8 cellular contexts compared by ENCODE assay signal in the genomic region with DNA sequence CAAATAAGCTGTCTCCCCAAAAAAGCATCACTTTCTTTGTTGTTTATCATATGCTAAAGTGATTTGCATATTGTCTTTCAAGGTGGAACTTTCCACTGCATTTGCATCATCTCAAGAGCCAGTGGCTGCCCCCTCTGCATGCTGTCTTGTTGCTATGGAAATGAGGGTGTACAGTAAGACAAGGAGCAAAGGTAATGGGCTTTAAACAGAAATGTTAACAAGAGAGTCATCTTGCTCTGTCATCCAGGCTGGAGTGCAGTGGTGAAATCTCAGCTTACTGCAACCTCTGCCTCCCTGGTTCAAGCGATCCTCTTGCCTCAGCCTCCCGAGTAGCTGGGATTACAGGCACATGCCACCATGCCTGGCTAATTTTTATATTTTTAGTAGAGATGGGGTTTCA.
A peak's percentile ranks its signal among the peaks of the same experiment; 100 is the strongest.
DNase-seq lines count a peak whose midpoint lies in the region; ATAC-seq and TF ChIP-seq lines count a peak whose summit lies in the region.
"Not testable (repeated sequence)": the region's sequence is repeated elsewhere in the genome, so short reads cannot be mapped to it uniquely, and the experiment has no call there.

No MANE protein-coding gene starts in this region.

- CTCF ChIA-PET in activated CD8-positive, alpha-beta T cell treated with anti-CD3 and anti-CD28 coated beads for 36 hours (lab: Charles Lee) = not testable (repeated sequence)

- not testable (repeated sequence) for H3K27me3 ChIP-seq in GM23338 (ENCODE audit: insufficient read depth); mesendoderm (ENCODE audit: insufficient read depth, low read length, poor library complexity)

- H3K23ac ChIP-seq in mesendoderm (ENCODE audit: low read length) = not testable (repeated sequence)

- H2BK15ac ChIP-seq in mesendoderm (replicated peaks; ENCODE audit: low read depth) = not testable (repeated sequence)

- not testable (repeated sequence) for TF ChIP-seq CTCF in GM23338 (conservative IDR thresholded peaks at IDR 0.05; ENCODE audit: low read depth in 2 of 2); activated CD8-positive, alpha-beta T cell treated with anti-CD3 and anti-CD28 coated beads for 36 hours (IDR thresholded peaks at IDR 0.05)

- POLR2A ChIA-PET in activated CD8-positive, alpha-beta T cell treated with anti-CD3 and anti-CD28 coated beads for 36 hours (lab: Charles Lee) = not testable (repeated sequence)

- WGBS in mesendoderm (ENCODE audit: extremely low coverage, insufficient coverage, low lambda C conversion rate) = no CpG with 5 or more reads among the region's 2 CpGs

- not testable (repeated sequence) for H3K79me1 ChIP-seq in mesendoderm (ENCODE audit: low read length)

- ATAC-seq in GM18519 (IDR thresholded peaks at IDR 0.05; ENCODE audit: low FRiP score, unreplicated experiment) (peak; percentile 62), GM19395 (IDR thresholded peaks at IDR 0.05; ENCODE audit: unreplicated experiment) (peak; percentile 90), HG03060 (IDR thresholded peaks at IDR 0.05; ENCODE audit: low read depth, unreplicated experiment) (peak; percentile 52), HG03575 (IDR thresholded peaks at IDR 0.05; ENCODE audit: extremely low read depth, insufficient number of reproducible peaks, low FRiP score, unreplicated experiment) (peak; percentile 77)
- ATAC-seq in GM23338; activated CD8-positive, alpha-beta T cell treated with anti-CD3 and anti-CD28 coated beads for 36 hours: not testable (repeated sequence)

- H3K9ac ChIP-seq in mesendoderm (ENCODE audit: low read length) = not testable (repeated sequence)

- H3K9me2 ChIP-seq in GM23338 (ENCODE audit: insufficient read depth) = not testable (repeated sequence)

- H3K4me2 ChIP-seq in GM23338; mesendoderm (ENCODE audit: low read length): not testable (repeated sequence)

- H3K36me3 ChIP-seq in GM23338 (ENCODE audit: insufficient read depth); mesendoderm (ENCODE audit: control insufficient read depth, insufficient read depth, low read length): not testable (repeated sequence)

- H2BK5ac ChIP-seq in mesendoderm (ENCODE audit: low read length) = not testable (repeated sequence)

- H4K20me1 ChIP-seq in GM23338 (replicated peaks; ENCODE audit: insufficient read depth) = not testable (repeated sequence)

- DNase-seq in DMS79 (lab: John Stamatoyannopoulos, UW) (peak; percentile 4), GM23338 (ENCODE audit: low spot score) (peak; percentile 21), mesendoderm (peak; percentile 60)
- peak; percentile 9 for DNase-seq in activated CD8-positive, alpha-beta T cell treated with anti-CD3 and anti-CD28 coated beads for 36 hours

- not testable (repeated sequence) for H3F3A ChIP-seq in GM23338 (replicated peaks; ENCODE audit: low read depth)

- H3K9me3 Mint-ChIP-seq in GM23338; activated CD8-positive, alpha-beta T cell treated with anti-CD3 and anti-CD28 coated beads for 36 hours: not testable (repeated sequence)

- not testable (repeated sequence) for H3K18ac ChIP-seq in mesendoderm (ENCODE audit: low read length)

- not testable (repeated sequence) for H4K8ac ChIP-seq in mesendoderm (ENCODE audit: low read depth, low read length)

- H3K27ac Mint-ChIP-seq in GM23338; activated CD8-positive, alpha-beta T cell treated with anti-CD3 and anti-CD28 coated beads for 36 hours: not testable (repeated sequence)

- not testable (repeated sequence) for H3K27ac ChIP-seq in GM23338 (ENCODE audit: low read depth); mesendoderm (ENCODE audit: low read depth, low read length)

- not testable (repeated sequence) for H3K4me3 ChIP-seq in GM23338; mesendoderm (ENCODE audit: low read length)

- H3K36me3 Mint-ChIP-seq in GM23338 (ENCODE audit: low read depth); activated CD8-positive, alpha-beta T cell treated with anti-CD3 and anti-CD28 coated beads for 36 hours (ENCODE audit: low read depth): not testable (repeated sequence)

- intact Hi-C loops in activated CD8-positive, alpha-beta T cell treated with anti-CD3 and anti-CD28 coated beads for 36 hours (cut with micrococcal nuclease) = not testable (repeated sequence)

- not testable (repeated sequence) for H3K4me3 Mint-ChIP-seq in GM23338; activated CD8-positive, alpha-beta T cell treated with anti-CD3 and anti-CD28 coated beads for 36 hours

- H2AFZ ChIP-seq in GM23338 = not testable (repeated sequence)

- H3K27me3 Mint-ChIP-seq in GM23338 (ENCODE audit: insufficient read depth, low read depth, poor library complexity); activated CD8-positive, alpha-beta T cell treated with anti-CD3 and anti-CD28 coated beads for 36 hours: not testable (repeated sequence)

- H2BK120ac ChIP-seq in mesendoderm (ENCODE audit: low read depth, low read length) = not testable (repeated sequence)

- not testable (repeated sequence) for H4K5ac ChIP-seq in mesendoderm (ENCODE audit: low read length)

- H2AK5ac ChIP-seq in mesendoderm (ENCODE audit: low read length) = not testable (repeated sequence)

- H3K4ac ChIP-seq in mesendoderm (ENCODE audit: low read depth, low read length) = not testable (repeated sequence)

- H3K4me1 ChIP-seq in GM23338 (ENCODE audit: insufficient read depth) = peaks cover 51% of the 10 kb centered on the region
- not testable (repeated sequence) for H3K4me1 ChIP-seq in mesendoderm (ENCODE audit: control insufficient read depth, low read depth, low read length)

- not testable (repeated sequence) for H3K56ac ChIP-seq in mesendoderm (ENCODE audit: low read length)

- peaks cover 39% of the 10 kb centered on the region for H3K4me1 Mint-ChIP-seq in GM23338
- not testable (repeated sequence) for H3K4me1 Mint-ChIP-seq in activated CD8-positive, alpha-beta T cell treated with anti-CD3 and anti-CD28 coated beads for 36 hours (ENCODE audit: low read depth)

- not testable (repeated sequence) for H3K79me2 ChIP-seq in GM23338 (replicated peaks; ENCODE audit: insufficient read depth); mesendoderm (ENCODE audit: control insufficient read depth, insufficient read depth, low read length)

Comparison
In these comparisons a context has a peak if more than half of its experiments do, and no peak if none do; other contexts are left out.
1. DNase-seq: peak in every context shown above with its lines; median percentile 60 in mesendoderm; 21 in GM23338; 9 in activated CD8-positive, alpha-beta T cell treated with anti-CD3 and anti-CD28 coated beads for 36 hours; 4 in DMS79.